Comparison of ENCODE assay signal across 20 cellular contexts in genomic region chr2:85308201-85308600, GRCh38. TPM values are rescaled to one million over a fixed set of nuclear protein-coding genes. Genes with fewer than 3 reads are reported as not detected.
DNase-seq lines count a peak whose midpoint lies in the region; ATAC-seq, FAIRE-seq and TF ChIP-seq lines count a peak whose summit lies in the region.
"Had no signal": no experiment of that assay in that cellular context is flagged by ENCODE, and none has a peak within 500 bp of the region (broad histone marks: within the 10 kb centered on the region; RNA-seq: fewer than 3 reads in every experiment).

No MANE protein-coding gene starts in this region.

- H3K27me3 ChIP-seq in BLaER1 treated with 17β-estradiol and CSF1 and Interleukin-3, amounts not matched to agents 10 nM and 100 nM: no peaks in the 10 kb centered on the region
- H3K27me3 ChIP-seq in MM.1S (replicated peaks; ENCODE audit: insufficient read depth, low read length) (no peaks in the 10 kb centered on the region), H1 (replicated peaks in 1 of 4; ENCODE audit: control insufficient read depth in 3 of 4, extremely low read depth in 1 of 4, insufficient read depth in 3 of 4, low read length in 3 of 4) (no peaks in the 10 kb centered on the region)
- H3K27me3 ChIP-seq: BE2C, left lung, testis had no signal

- H3K27ac Mint-ChIP-seq in nephron progenitor cell: peak overlapping the region; percentile 77

- peaks cover 25% of the 10 kb centered on the region for H3F3A ChIP-seq in MM.1S (ENCODE audit: insufficient read depth, low read length)

- H2BK5ac ChIP-seq in H1 (ENCODE audit: low read depth, low read length): no peak overlapping the region

- no peak overlapping the region for H3K14ac ChIP-seq in H1 (ENCODE audit: insufficient read length)

- peaks cover 0 to 16% (median under 1%) of the 10 kb centered on the region in 11 experiments; a peak in 8 of 22 replicates for H4K20me1 ChIP-seq in BLaER1 treated with 17β-estradiol and CSF1 and Interleukin-3, amounts not matched to agents 10 nM and 100 nM
- no peaks in the 10 kb centered on the region for H4K20me1 ChIP-seq in MM.1S (ENCODE audit: insufficient read depth, low read length)
- H4K20me1 ChIP-seq in H1 (replicated peaks in 1 of 2; ENCODE audit: control insufficient read depth in 1 of 2, insufficient read depth in 2 of 2, low read length in 2 of 2): peaks cover 1 to 7% of the 10 kb centered on the region in 2 experiments

- TF ChIP-seq RAD21 in H1 (IDR thresholded peaks at IDR 0.05 in 1 of 2, conservative IDR thresholded peaks at IDR 0.05 in 1 of 2; ENCODE audit: low read depth in 2 of 2, low read length in 2 of 2): no peak

- CTCF ChIA-PET in H1 (lab: Charles Lee; ENCODE audit: partially characterized antibody): interaction anchor here (1.6 to 3.4 kb wide), 3 partner anchors 8 to 242 kb away, joined by 7 to 25 read pairs (median 18); no protein-coding TSS in a partner anchor

- no peaks in the 10 kb centered on the region for H3K9me3 ChIP-seq in BLaER1 treated with 17β-estradiol and CSF1 and Interleukin-3, amounts not matched to agents 10 nM and 100 nM (replicated peaks in 1 of 11)
- no peaks in the 10 kb centered on the region for H3K9me3 ChIP-seq in MM.1S (replicated peaks; ENCODE audit: insufficient read depth, low read length)
- H3K9me3 ChIP-seq in H1 (ENCODE audit: insufficient read depth in 2 of 2, low read depth in 1 of 2, low read length in 1 of 2): no peaks in the 10 kb centered on the region
- H3K9me3 ChIP-seq: BE2C, left lung, testis had no signal

- H2BK15ac ChIP-seq in H1 (ENCODE audit: low read length): no peak overlapping the region

- no peaks in the 10 kb centered on the region for H3K27me3 Mint-ChIP-seq in nephron progenitor cell (ENCODE audit: low read depth, poor library complexity)

- H3K4me1 ChIP-seq in BLaER1 treated with 17β-estradiol and CSF1 and Interleukin-3, amounts not matched to agents 10 nM and 100 nM: peaks cover 50 to 63% (median 55%) of the 10 kb centered on the region in 10 experiments
- H3K4me1 ChIP-seq in MM.1S (ENCODE audit: low read length) (peaks cover 28% of the 10 kb centered on the region), H1 (replicated peaks in 1 of 4; ENCODE audit: control insufficient read depth in 3 of 4, insufficient read depth in 4 of 4, low read length in 3 of 4) (peaks cover 0 to 8% (median 2%) of the 10 kb centered on the region in 4 experiments; a peak in 5 of 7 replicates)

- no peaks in the 10 kb centered on the region for H3K9me3 Mint-ChIP-seq in nephron progenitor cell

- H2BK20ac ChIP-seq in H1 (ENCODE audit: low read length): no peak overlapping the region

- H3K23me2 ChIP-seq in H1 (ENCODE audit: low read depth, low read length): no peaks in the 10 kb centered on the region

- H3K79me1 ChIP-seq in H1 (ENCODE audit: low read depth, low read length): peaks cover 3% of the 10 kb centered on the region; the same call in 1 of the 2 replicates

- FAIRE-seq in H1 (lab: Jason Lieb, UNC): no peak
- FAIRE-seq: astrocyte, GM19239 had no signal

- no peak overlapping the region; a peak in 1 of 22 replicates for H3K9ac ChIP-seq in BLaER1 treated with 17β-estradiol and CSF1 and Interleukin-3, amounts not matched to agents 10 nM and 100 nM
- H3K9ac ChIP-seq in MM.1S (ENCODE audit: low read length) (no peak overlapping the region), H1 (replicated peaks in 1 of 4; ENCODE audit: extremely low read depth in 1 of 4, low read depth in 3 of 4, low read length in 3 of 4) (no peak overlapping the region)

- peak overlapping the region; percentile 46 to 93 (median 75); a peak in 20 of 22 replicates for H3K4me2 ChIP-seq in BLaER1 treated with 17β-estradiol and CSF1 and Interleukin-3, amounts not matched to agents 10 nM and 100 nM
- H3K4me2 ChIP-seq in MM.1S (ENCODE audit: low read depth, low read length) (peak overlapping the region; percentile 99; the same call in 1 of the 2 replicates), H1 (ENCODE audit: insufficient read depth in 1 of 2, low read depth in 2 of 2, low read length in 2 of 2) (no peak overlapping the region)

- ATAC-seq in HG03135 (IDR thresholded peaks at IDR 0.05; ENCODE audit: unreplicated experiment): no peak

- peaks cover 49% of the 10 kb centered on the region for H3K4me1 Mint-ChIP-seq in nephron progenitor cell

- H3K18ac ChIP-seq in H1 (ENCODE audit: extremely low read depth, low read length): no peak overlapping the region

- POLR2A ChIA-PET in H1 (lab: Charles Lee; ENCODE audit: partially characterized antibody): interaction anchor here (1.0 to 2.8 kb wide), 2 partner anchors 12 to 175 kb away, joined by 8 to 12 read pairs; partner anchors contain the start of gene TCF7L1

- no peak for DNase-seq in MM.1S
- DNase-seq in H1 (ENCODE audit: low read depth in 1 of 2, low spot score in 2 of 2): no peak
- no peak for DNase-seq in nephron progenitor cell
- DNase-seq in glomerular visceral epithelial cell (ENCODE audit: extremely low spot score): no peak
- DNase-seq in NK-92 treated with Interleukin-12 subunit alpha and Interleukin-12 subunit beta, amount 100 ng/mL, for 24 hours (lab: John Stamatoyannopoulos, UW): no peak
- DNase-seq: activated gamma-delta T cell; BE2C; effector memory CD4-positive, alpha-beta T cell; H7; left lung; NCI-H146; NCI-H2171; NCI-H748 treated with DMSO at 0.1 percent for 48 hours; stimulated activated CD4-positive, alpha-beta T cell treated with anti-CD3 and anti-CD28 coated beads, Interleukin-15, amount 100 ng/mL, for 24 hours; T-helper 9 cell; testis had no signal

- TF ChIP-seq POLR2A in H1 (IDR thresholded peaks at IDR 0.05; ENCODE audit: control extremely low read depth in 1 of 2, low read depth in 2 of 2, low read length in 2 of 2): no peak

- no peak overlapping the region for H3K4me3 Mint-ChIP-seq in nephron progenitor cell

- no peak overlapping the region for H2BK120ac ChIP-seq in H1 (replicated peaks; ENCODE audit: low read depth, low read length)

- peaks cover 0 to 21% (median 6%) of the 10 kb centered on the region in 11 experiments; a peak in 9 of 22 replicates for H3K36me3 ChIP-seq in BLaER1 treated with 17β-estradiol and CSF1 and Interleukin-3, amounts not matched to agents 10 nM and 100 nM
- no peaks in the 10 kb centered on the region for H3K36me3 ChIP-seq in MM.1S (replicated peaks; ENCODE audit: insufficient read depth, low read length)
- peaks cover 23 to 66% (median 43%) of the 10 kb centered on the region in 4 experiments for H3K36me3 ChIP-seq in H1 (ENCODE audit: control insufficient read depth in 2 of 4, insufficient read depth in 4 of 4, low read length in 3 of 4)
- H3K36me3 ChIP-seq: BE2C had no signal

- no peak overlapping the region for H3K4me3 ChIP-seq in BLaER1 treated with 17β-estradiol and CSF1 and Interleukin-3, amounts not matched to agents 10 nM and 100 nM
- H3K4me3 ChIP-seq in MM.1S (ENCODE audit: low read length) (no peak overlapping the region), H1 (ENCODE audit: extremely low read depth in 1 of 4, insufficient read depth in 2 of 4, low read depth in 3 of 4, low read length in 4 of 4) (no peak overlapping the region)
- H3K4me3 ChIP-seq: left lung, testis had no signal

- H3K79me2 ChIP-seq in MM.1S (ENCODE audit: low read length): no peaks in the 10 kb centered on the region
- H3K79me2 ChIP-seq in H1 (ENCODE audit: control insufficient read depth in 1 of 2, insufficient read depth in 2 of 2, low read length in 2 of 2): no peaks in the 10 kb centered on the region

- no peak overlapping the region for H2AFZ ChIP-seq in MM.1S (ENCODE audit: low read length)
- no peak overlapping the region for H2AFZ ChIP-seq in H1 (ENCODE audit: low read length)

- H3K23ac ChIP-seq in H1 (ENCODE audit: insufficient read length): no peak overlapping the region

- no peaks in the 10 kb centered on the region for H3K9me2 ChIP-seq in MM.1S (replicated peaks; ENCODE audit: insufficient read depth, low read length)

- H4K5ac ChIP-seq in H1 (ENCODE audit: insufficient read length, low read depth, low read length): no peak overlapping the region

- no peak overlapping the region for H3K4ac ChIP-seq in H1 (replicated peaks; ENCODE audit: insufficient read length, low read depth, low read length)

- 55% methylated on average over 4 of the region's 6 CpGs; no CpG with 5 or more reads in 1 of the 2 experiments for WGBS in H1 (ENCODE audit: extremely low coverage in 1 of 2, insufficient coverage in 1 of 2, insufficient read length in 1 of 2, insufficient replicate concordance in 2 of 2, low coverage in 1 of 2, low lambda C conversion rate in 2 of 2, missing lambda C conversion rate in 1 of 2), 2 experiments

- H3K27ac ChIP-seq in BLaER1 treated with 17β-estradiol and CSF1 and Interleukin-3, amounts not matched to agents 10 nM and 100 nM: no peak overlapping the region; a peak in 1 of 22 replicates
- H3K27ac ChIP-seq in MM.1S (ENCODE audit: low read length): no peak overlapping the region
- H3K27ac ChIP-seq in H1 (ENCODE audit: low read depth, low read length): no peak overlapping the region
- H3K27ac ChIP-seq: testis had no signal

- H3K56ac ChIP-seq in H1 (replicated peaks; ENCODE audit: insufficient read length, low read depth, low read length): no peak overlapping the region

- no peak for TF ChIP-seq EP300 in H1 (IDR thresholded peaks at IDR 0.05; ENCODE audit: borderline replicate concordance in 1 of 2, low read depth in 2 of 2, low read length in 2 of 2)

- H4K91ac ChIP-seq in H1 (replicated peaks; ENCODE audit: insufficient read length, low read length): no peak overlapping the region

- TF ChIP-seq CTCF in MM.1S (IDR thresholded peaks at IDR 0.05; ENCODE audit: low read length): no peak
- TF ChIP-seq CTCF in H1 (IDR thresholded peaks at IDR 0.05; ENCODE audit: control extremely low read depth in 1 of 3, insufficient read depth in 1 of 3, low read depth in 1 of 3, low read length in 3 of 3): no peak
- no peak for TF ChIP-seq CTCF in nephron progenitor cell (IDR thresholded peaks at IDR 0.05)

- peaks cover 51% of the 10 kb centered on the region for H3K36me3 Mint-ChIP-seq in nephron progenitor cell (ENCODE audit: low read depth)

- no peak overlapping the region for H2BK12ac ChIP-seq in H1 (ENCODE audit: low read depth, low read length)

- no peak overlapping the region for H2AK5ac ChIP-seq in H1 (ENCODE audit: low read depth, low read length)

- no peak overlapping the region for H4K8ac ChIP-seq in H1 (ENCODE audit: extremely low read depth, insufficient read depth, low read length)

RNA-seq across cellular contexts. Expression of gene TGOLN2, which starts 19.6 kb away (rescaled TPM):
- total RNA-seq in H1 (2021; fragmentation: NEBNext Ultra II Directional; extraction: Animal tissue kit (Norgen Biotek cat#: 25700)): 36.3 and 38.9 TPM in 2 replicates
- 31.1 and 33.9 TPM in 2 replicates for polyA plus RNA-seq in H1 (2011; rRNA removed)
- 36.4 TPM for polyA plus RNA-seq in H1 (2011; cell fraction: cytosol; rRNA removed)
- polyA plus RNA-seq in H1 (2011; cell fraction: nucleus; rRNA removed): 29.4 TPM
- 21.1 to 28.9 TPM (median 25.9 TPM) in 4 replicates for polyA plus RNA-seq in H1 (2012, experiment 1 of 2)
- 3.1 TPM for polyA plus RNA-seq in H1 (2012, experiment 2 of 2)
- 46.3 TPM for polyA plus RNA-seq in H1 (2013, experiment 1 of 2)
- polyA plus RNA-seq in H1 (2013, experiment 2 of 2): 52.7 TPM
- 23.4 and 26.2 TPM in 2 replicates for polyA minus RNA-seq in H1 (2011; rRNA and poly(A)+ RNA removed)
- polyA minus RNA-seq in H1 (2011; cell fraction: cytosol; rRNA and poly(A)+ RNA removed): 19.7 TPM
- 21.7 TPM for polyA minus RNA-seq in H1 (2011; cell fraction: nucleus; rRNA and poly(A)+ RNA removed)

RNA-seq across cellular contexts. Expression of gene RETSAT, which starts 46.1 kb away (rescaled TPM):
- total RNA-seq in H1 (2021; fragmentation: NEBNext Ultra II Directional; extraction: Animal tissue kit (Norgen Biotek cat#: 25700)): 13.6 and 15.8 TPM in 2 replicates
- polyA plus RNA-seq in H1 (2011; rRNA removed): 16.7 and 20.7 TPM in 2 replicates
- polyA plus RNA-seq in H1 (2011; cell fraction: cytosol; rRNA removed): 16.8 TPM
- polyA plus RNA-seq in H1 (2011; cell fraction: nucleus; rRNA removed): 39.0 TPM
- 17.4 to 21.6 TPM (median 19.9 TPM) in 4 replicates for polyA plus RNA-seq in H1 (2012, experiment 1 of 2)
- 9.2 TPM for polyA plus RNA-seq in H1 (2012, experiment 2 of 2)
- 22.1 TPM for polyA plus RNA-seq in H1 (2013, experiment 1 of 2)
- 21.2 TPM for polyA plus RNA-seq in H1 (2013, experiment 2 of 2)
- polyA minus RNA-seq in H1 (2011; rRNA and poly(A)+ RNA removed): 28.0 and 29.1 TPM in 2 replicates
- polyA minus RNA-seq in H1 (2011; cell fraction: cytosol; rRNA and poly(A)+ RNA removed): 23.9 TPM
- polyA minus RNA-seq in H1 (2011; cell fraction: nucleus; rRNA and poly(A)+ RNA removed): 15.0 TPM

RNA-seq across cellular contexts. Expression of gene ELMOD3, which starts 46.4 kb away (rescaled TPM):
- total RNA-seq in H1 (2021; fragmentation: NEBNext Ultra II Directional; extraction: Animal tissue kit (Norgen Biotek cat#: 25700)): 6.9 and 10.2 TPM in 2 replicates
- polyA plus RNA-seq in H1 (2011; rRNA removed): 8.5 and 9.3 TPM in 2 replicates
- polyA plus RNA-seq in H1 (2011; cell fraction: cytosol; rRNA removed): 12.4 TPM
- 29.5 TPM for polyA plus RNA-seq in H1 (2011; cell fraction: nucleus; rRNA removed)
- 7.9 to 10.0 TPM (median 8.7 TPM) in 4 replicates for polyA plus RNA-seq in H1 (2012, experiment 1 of 2)
- 6.2 TPM for polyA plus RNA-seq in H1 (2012, experiment 2 of 2)
- polyA plus RNA-seq in H1 (2013, experiment 1 of 2): 6.1 TPM
- 5.4 TPM for polyA plus RNA-seq in H1 (2013, experiment 2 of 2)
- 17.1 and 19.0 TPM in 2 replicates for polyA minus RNA-seq in H1 (2011; rRNA and poly(A)+ RNA removed)
- polyA minus RNA-seq in H1 (2011; cell fraction: cytosol; rRNA and poly(A)+ RNA removed): 3.7 TPM
- polyA minus RNA-seq in H1 (2011; cell fraction: nucleus; rRNA and poly(A)+ RNA removed): 12.8 TPM

Comparison
In these comparisons a context has a peak if more than half of its experiments do, and no peak if none do; other contexts are left out.
1. H3K4me2 ChIP-seq: peak in BLaER1 treated with 17β-estradiol and CSF1 and Interleukin-3, amounts not matched to agents 10 nM and 100 nM (11 of 11) and MM.1S (single experiment); none in H1 (0 of 2).